Comparison of ENCODE assay signal across 7 cellular contexts in the genomic region with DNA sequence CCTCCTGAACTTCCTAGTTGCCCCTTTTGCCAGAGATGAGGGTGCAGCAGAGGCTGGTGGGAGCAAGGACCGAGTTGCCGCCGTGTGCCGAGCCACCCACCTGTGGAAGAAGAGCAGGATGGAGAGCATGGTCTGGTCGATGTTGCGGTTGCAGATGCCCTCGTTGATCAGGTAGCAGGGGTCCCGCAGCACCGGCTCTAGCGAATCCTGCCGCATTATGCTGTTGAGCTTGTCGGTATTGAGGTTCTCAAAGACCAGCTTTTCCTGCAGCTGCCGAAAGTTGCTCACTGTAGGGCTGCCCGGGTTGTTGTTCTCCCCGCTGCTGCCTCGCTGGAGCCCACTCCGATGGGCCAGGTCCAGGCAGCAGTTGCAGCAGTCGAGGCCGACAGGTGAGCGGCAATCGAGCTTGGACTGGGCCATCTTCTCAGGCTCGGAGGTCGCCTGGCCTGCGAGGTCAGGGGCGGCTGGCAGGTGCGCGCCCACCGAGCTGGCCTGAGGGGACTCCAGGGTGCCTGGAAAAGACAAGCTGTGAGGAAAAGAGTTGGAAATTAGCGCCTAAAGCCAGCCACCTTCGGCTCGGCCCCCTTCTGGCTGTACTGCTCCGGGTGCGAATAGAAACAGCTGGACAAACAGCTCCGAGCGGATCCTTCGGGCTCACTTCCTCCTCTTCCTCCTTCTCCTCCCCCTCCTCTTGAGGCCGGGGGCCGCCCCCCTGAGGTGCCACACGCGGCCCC. TPM values are rescaled to one million over a fixed set of nuclear protein-coding genes. Genes with fewer than 3 reads are reported as not detected.
DNase-seq lines count a peak whose midpoint lies in the region; ATAC-seq, FAIRE-seq and TF ChIP-seq lines count a peak whose summit lies in the region.

No MANE protein-coding gene starts in this region.

- TF ChIP-seq POLR2A in HepG2 (IDR thresholded peaks at IDR 0.05; ENCODE audit: insufficient read depth in 1 of 2, low read depth in 2 of 2, low read length in 2 of 2) (no peak), thyroid gland (IDR thresholded peaks at IDR 0.05) (no peak)

- H3K4me1 ChIP-seq in HepG2 (ENCODE audit: insufficient read depth, low read length): 0 out of 2 replicates have a peak, but pooled peaks cover 6% of the 10 kb centered on the region
- H3K4me1 ChIP-seq in thyroid gland: peaks cover 0 to 9% of the 10 kb centered on the region in 2 donors

- H3K9ac ChIP-seq in HepG2 (ENCODE audit: insufficient read depth, low read depth, low read length): no peak overlapping the region

- ATAC-seq in GM19455 (IDR thresholded peaks at IDR 0.05; ENCODE audit: unreplicated experiment): peak; percentile 40
- ATAC-seq in HG03432 (IDR thresholded peaks at IDR 0.05; ENCODE audit: unreplicated experiment): peak; percentile 34
- ATAC-seq in HepG2: peak; percentile 27
- no peak for ATAC-seq in GM21367 (IDR thresholded peaks at IDR 0.05; ENCODE audit: unreplicated experiment)

- no TSS peak for BruUV-seq in HepG2 (replicated peaks; lab: Mats Ljungman, UMichigan)

- WGBS in HepG2 (ENCODE audit: low lambda C conversion rate): no CpG with 5 or more reads among the region's 40 CpGs
- 7% methylated on average over 3 of the region's 40 CpGs; no CpG with 5 or more reads in 1 of the 2 donors for WGBS in thyroid gland, 2 donors

- TF ChIP-seq RAD21 in HepG2 (CRISPR knock-in tag; IDR thresholded peaks at IDR 0.05): no peak

- H3K4me3 ChIP-seq in astrocyte of the cerebellum (ENCODE audit: low read depth, low read length): peak overlapping the region; percentile 37
- peak overlapping the region; percentile 5 to 52 (median 21); a peak in 3 of 6 replicates for H3K4me3 ChIP-seq in HepG2 (replicated peaks in 1 of 3; ENCODE audit: insufficient read depth in 1 of 3, low read depth in 2 of 3, low read length in 3 of 3)
- H3K4me3 ChIP-seq in thyroid gland (replicated peaks in 1 of 3): peak overlapping the region in 2 of 3 donors; percentile 11 to 38

- no peaks in the 10 kb centered on the region for H4K20me1 ChIP-seq in HepG2 (ENCODE audit: insufficient read depth, low read length)

- H2AFZ ChIP-seq in HepG2 (ENCODE audit: low read length): no peak overlapping the region

- H3K36me3 ChIP-seq in HepG2 (replicated peaks in 1 of 2; ENCODE audit: control insufficient read depth in 1 of 2, insufficient read depth in 2 of 2, low read length in 2 of 2) (no peaks in the 10 kb centered on the region), thyroid gland (no peaks in the 10 kb centered on the region)

- no peak for DNase-seq in astrocyte of the cerebellum (ENCODE audit: low read depth)
- no peak for DNase-seq in HepG2 (ENCODE audit: low spot score)
- DNase-seq in thyroid gland: peak; percentile 13 to 29
- no peak for DNase-seq in NAMALWA (ENCODE audit: low spot score)

- H3K79me2 ChIP-seq in HepG2 (ENCODE audit: insufficient read depth, low read length): no peaks in the 10 kb centered on the region

- H3K4me2 ChIP-seq in HepG2 (ENCODE audit: low read depth, low read length): peak overlapping the region; percentile 63

- H3K27ac ChIP-seq in HepG2 (ENCODE audit: extremely low read length, insufficient read depth, low read length) (no peak overlapping the region), thyroid gland (peak overlapping the region; percentile 76 to 90 (median 86))

- H3K27me3 ChIP-seq in HepG2 (ENCODE audit: control insufficient read depth in 1 of 2, insufficient read depth in 2 of 2, low read length in 2 of 2) (peaks cover 6 to 29% of the 10 kb centered on the region in 2 experiments), thyroid gland (no peaks in the 10 kb centered on the region)

- no peaks in the 10 kb centered on the region for H3K9me3 ChIP-seq in HepG2 (ENCODE audit: low read length)
- H3K9me3 ChIP-seq in thyroid gland: no peaks in the 10 kb centered on the region

- in situ Hi-C loops in astrocyte of the cerebellum (cut with HindIII; ENCODE audit: low sequenced_read_pairs) (no loop called here), HepG2 (cut with HindIII; ENCODE audit: extremely low pct_ligation_motif_present, low pct_unique_long_range_greater_than_20kb) (loop anchor here (5.0 kb wide), 1 partner anchor 113 kb away; no protein-coding TSS in a partner anchor)

- POLR2A ChIA-PET in HepG2 (lab: Yijun Ruan, JAX): no interaction called here

- no peak for TF ChIP-seq CTCF in astrocyte of the cerebellum (IDR thresholded peaks at IDR 0.05; ENCODE audit: low read depth, low read length, missing control alignments)
- TF ChIP-seq CTCF in HepG2 (CRISPR knock-in tag; IDR thresholded peaks at IDR 0.05): no peak
- TF ChIP-seq CTCF in thyroid gland (IDR thresholded peaks at IDR 0.05): no peak

- intact Hi-C loops in HepG2 (cut with micrococcal nuclease; ENCODE audit: unreplicated experiment) (no loop called here), thyroid gland (cut with DNase I) (loop anchor here (5.0 kb wide), 2 partner anchors 48 to 113 kb away; no protein-coding TSS in a partner anchor)

- no peak for TF ChIP-seq EP300 in HepG2 (IDR thresholded peaks at IDR 0.05; ENCODE audit: low read depth in 2 of 2, low read length in 2 of 2)
- no peak for TF ChIP-seq EP300 in HepG2 (CRISPR knock-in tag; IDR thresholded peaks at IDR 0.05; ENCODE audit: borderline replicate concordance)

- CTCF ChIA-PET in HepG2 (lab: Yijun Ruan, JAX; ENCODE audit: low intra/inter-chr PET ratio, low total read pairs): no interaction called here

- FAIRE-seq in HepG2 (lab: Jason Lieb, UNC): no peak

RNA-seq across cellular contexts. Expression of a gene that starts 0.4 kb away (rescaled TPM):
- total RNA-seq in HepG2 (2016; rRNA removed; fragmentation: Illumina TruSeq; extraction: Trizol): 0.42 and 0.82 TPM in 2 replicates
- 0.20 and 0.26 TPM in 2 replicates for total RNA-seq in HepG2 (2016; cell fraction: cytosol; rRNA removed; fragmentation: Illumina TruSeq; extraction: Trizol; ENCODE audit: low read depth)
- total RNA-seq in HepG2 (2016; cell fraction: insoluble cytoplasmic fraction; rRNA removed; fragmentation: Illumina TruSeq; extraction: Trizol): 0.88 and 1.1 TPM in 2 replicates
- 0.87 and 1.00 TPM in 2 replicates for total RNA-seq in HepG2 (2016; cell fraction: membrane; rRNA removed; fragmentation: Illumina TruSeq; extraction: Trizol)
- total RNA-seq in HepG2 (2016; cell fraction: nucleus; rRNA removed; fragmentation: Illumina TruSeq; extraction: Trizol): 0.96 and 1.3 TPM in 2 replicates
- polyA plus RNA-seq in HepG2 (2011; rRNA removed): 1.5 and 1.9 TPM in 2 replicates
- polyA plus RNA-seq in HepG2 (2011; cell fraction: cytosol; rRNA removed): 1.5 and 2.0 TPM in 2 replicates
- polyA plus RNA-seq in HepG2 (2011; cell fraction: nucleus; rRNA removed): 2.1 and 3.0 TPM in 2 replicates
- 0.66 and 5.9 TPM in 2 replicates for polyA plus RNA-seq in HepG2 (2012)
- polyA plus RNA-seq in HepG2 (2016; cell fraction: cytosol; fragmentation: Illumina TruSeq; extraction: Trizol; ENCODE audit: low read depth): 0.26 and 0.36 TPM in 2 replicates
- 0.88 and 1.0 TPM in 2 replicates for polyA plus RNA-seq in HepG2 (2016; cell fraction: insoluble cytoplasmic fraction; fragmentation: Illumina TruSeq; extraction: Trizol; ENCODE audit: low read depth)
- 0.31 and 0.46 TPM in 2 replicates for polyA plus RNA-seq in HepG2 (2016; cell fraction: membrane; fragmentation: Illumina TruSeq; extraction: Trizol; ENCODE audit: low read depth)
- polyA plus RNA-seq in HepG2 (2016; cell fraction: nucleus; fragmentation: Illumina TruSeq; extraction: Trizol; ENCODE audit: insufficient read depth, low read depth): 0.88 and 0.94 TPM in 2 replicates
- 0.92 and 43.9 TPM in 2 replicates for polyA minus RNA-seq in HepG2 (2011; rRNA and poly(A)+ RNA removed; ENCODE audit: low replicate concordance)
- polyA minus RNA-seq in HepG2 (2011; cell fraction: cytosol; rRNA and poly(A)+ RNA removed): 2.8 and 3.3 TPM in 2 replicates
- 3.6 and 5.1 TPM in 2 replicates for polyA minus RNA-seq in HepG2 (2011; cell fraction: nucleus; rRNA and poly(A)+ RNA removed)
- 100 to 1,000 TPM; 268 to 504 (median 383) TPM for total RNA-seq in thyroid gland

RNA-seq across cellular contexts. Expression of a gene that starts 2.4 kb away (rescaled TPM):
- total RNA-seq in HepG2 (2016; rRNA removed; fragmentation: Illumina TruSeq; extraction: Trizol): not detected in 2 replicates
- not detected in 2 replicates for total RNA-seq in HepG2 (2016; cell fraction: cytosol; rRNA removed; fragmentation: Illumina TruSeq; extraction: Trizol; ENCODE audit: low read depth)
- total RNA-seq in HepG2 (2016; cell fraction: insoluble cytoplasmic fraction; rRNA removed; fragmentation: Illumina TruSeq; extraction: Trizol): not detected in 2 replicates
- total RNA-seq in HepG2 (2016; cell fraction: membrane; rRNA removed; fragmentation: Illumina TruSeq; extraction: Trizol): not detected in 2 replicates
- not detected in 2 replicates for total RNA-seq in HepG2 (2016; cell fraction: nucleus; rRNA removed; fragmentation: Illumina TruSeq; extraction: Trizol)
- polyA plus RNA-seq in HepG2 (2011; rRNA removed): not detected in 2 replicates
- polyA plus RNA-seq in HepG2 (2011; cell fraction: cytosol; rRNA removed): not detected in 2 replicates
- not detected in 2 replicates for polyA plus RNA-seq in HepG2 (2011; cell fraction: nucleus; rRNA removed)
- polyA plus RNA-seq in HepG2 (2012): not detected in 2 replicates
- polyA plus RNA-seq in HepG2 (2016; cell fraction: cytosol; fragmentation: Illumina TruSeq; extraction: Trizol; ENCODE audit: low read depth): not detected in 2 replicates
- not detected in 2 replicates for polyA plus RNA-seq in HepG2 (2016; cell fraction: insoluble cytoplasmic fraction; fragmentation: Illumina TruSeq; extraction: Trizol; ENCODE audit: low read depth)
- not detected in 2 replicates for polyA plus RNA-seq in HepG2 (2016; cell fraction: membrane; fragmentation: Illumina TruSeq; extraction: Trizol; ENCODE audit: low read depth)
- not detected in 2 replicates for polyA plus RNA-seq in HepG2 (2016; cell fraction: nucleus; fragmentation: Illumina TruSeq; extraction: Trizol; ENCODE audit: insufficient read depth, low read depth)
- not detected in 2 replicates for polyA minus RNA-seq in HepG2 (2011; rRNA and poly(A)+ RNA removed; ENCODE audit: low replicate concordance)
- not detected in 2 replicates for polyA minus RNA-seq in HepG2 (2011; cell fraction: cytosol; rRNA and poly(A)+ RNA removed)
- polyA minus RNA-seq in HepG2 (2011; cell fraction: nucleus; rRNA and poly(A)+ RNA removed): not detected in 2 replicates
- total RNA-seq in thyroid gland: not detected

RNA-seq across cellular contexts. Expression of a gene that starts 50.5 kb away (rescaled TPM):
- total RNA-seq in HepG2 (2016; rRNA removed; fragmentation: Illumina TruSeq; extraction: Trizol) (0.09 TPM in 1 of 2 replicates, not detected in the other), thyroid gland (10 to 100 TPM; 37.9 to 55.3 (median 46.5) TPM)
- not detected in 2 replicates for total RNA-seq in HepG2 (2016; cell fraction: cytosol; rRNA removed; fragmentation: Illumina TruSeq; extraction: Trizol; ENCODE audit: low read depth)
- total RNA-seq in HepG2 (2016; cell fraction: insoluble cytoplasmic fraction; rRNA removed; fragmentation: Illumina TruSeq; extraction: Trizol): 0.13 TPM in 1 of 2 replicates, not detected in the other
- 0.17 and 0.19 TPM in 2 replicates for total RNA-seq in HepG2 (2016; cell fraction: membrane; rRNA removed; fragmentation: Illumina TruSeq; extraction: Trizol)
- not detected in 2 replicates for total RNA-seq in HepG2 (2016; cell fraction: nucleus; rRNA removed; fragmentation: Illumina TruSeq; extraction: Trizol)
- polyA plus RNA-seq in HepG2 (2011; rRNA removed): 0.05 TPM in 1 of 2 replicates, not detected in the other
- polyA plus RNA-seq in HepG2 (2011; cell fraction: cytosol; rRNA removed): 0.03 and 0.05 TPM in 2 replicates
- polyA plus RNA-seq in HepG2 (2011; cell fraction: nucleus; rRNA removed): not detected in 2 replicates
- 0.08 TPM in 1 of 2 replicates, not detected in the other for polyA plus RNA-seq in HepG2 (2012)
- polyA plus RNA-seq in HepG2 (2016; cell fraction: cytosol; fragmentation: Illumina TruSeq; extraction: Trizol; ENCODE audit: low read depth): not detected in 2 replicates
- polyA plus RNA-seq in HepG2 (2016; cell fraction: insoluble cytoplasmic fraction; fragmentation: Illumina TruSeq; extraction: Trizol; ENCODE audit: low read depth): not detected in 2 replicates
- 0.08 and 0.09 TPM in 2 replicates for polyA plus RNA-seq in HepG2 (2016; cell fraction: membrane; fragmentation: Illumina TruSeq; extraction: Trizol; ENCODE audit: low read depth)
- not detected in 2 replicates for polyA plus RNA-seq in HepG2 (2016; cell fraction: nucleus; fragmentation: Illumina TruSeq; extraction: Trizol; ENCODE audit: insufficient read depth, low read depth)
- 0.78 and 28.0 TPM in 2 replicates for polyA minus RNA-seq in HepG2 (2011; rRNA and poly(A)+ RNA removed; ENCODE audit: low replicate concordance)
- polyA minus RNA-seq in HepG2 (2011; cell fraction: cytosol; rRNA and poly(A)+ RNA removed): not detected in 2 replicates
- 0.26 TPM in 1 of 2 replicates, not detected in the other for polyA minus RNA-seq in HepG2 (2011; cell fraction: nucleus; rRNA and poly(A)+ RNA removed)

Comparison
In these comparisons a context has a peak if more than half of its experiments do, and no peak if none do; other contexts are left out.
1. DNase-seq: peak in thyroid gland (2 of 2); none in astrocyte of the cerebellum (single experiment), HepG2 (single experiment) and NAMALWA (single experiment).
2. RNA of a gene that starts 0.4 kb away (total RNA-seq): 268 to 504 TPM in thyroid gland; 0.20 to 1.3 TPM in HepG2; every median in the first group is over 100 times any median in the second.
3. RNA of a gene that starts 50.5 kb away (total RNA-seq): 37.9 to 55.3 TPM in thyroid gland; 0.09 to 0.19 TPM in HepG2; every median in the first group is over 10 times any median in the second.
4. Peak in every context shown above with its lines, with median percentiles within 50 percentile points of each other: H3K4me3 ChIP-seq.